In genomic region chr4:71231073-71231752, GRCh38 we compare ENCODE assay signal across 1 cellular context.
TF ChIP-seq lines count a peak whose summit lies in the region.

No MANE protein-coding gene starts in this region.

TF ChIP-seq in WTC11, 78 proteins besides CTCF, POLR2A, EP300 and RAD21 (continued from another document):
- TF ChIP-seq STAT6 (CRISPR knock-in tag; conservative IDR thresholded peaks at IDR 0.05; ENCODE audit: low read depth) = no peak
- TF ChIP-seq ETV6 (CRISPR knock-in tag; IDR thresholded peaks at IDR 0.05) = no peak
- TF ChIP-seq NFATC4 (CRISPR knock-in tag; IDR thresholded peaks at IDR 0.05) = no peak
- no peak for TF ChIP-seq ZNF416 (CRISPR knock-in tag; IDR thresholded peaks at IDR 0.05)
